Comparison of ENCODE assay signal across 8 cellular contexts in the genomic region with DNA sequence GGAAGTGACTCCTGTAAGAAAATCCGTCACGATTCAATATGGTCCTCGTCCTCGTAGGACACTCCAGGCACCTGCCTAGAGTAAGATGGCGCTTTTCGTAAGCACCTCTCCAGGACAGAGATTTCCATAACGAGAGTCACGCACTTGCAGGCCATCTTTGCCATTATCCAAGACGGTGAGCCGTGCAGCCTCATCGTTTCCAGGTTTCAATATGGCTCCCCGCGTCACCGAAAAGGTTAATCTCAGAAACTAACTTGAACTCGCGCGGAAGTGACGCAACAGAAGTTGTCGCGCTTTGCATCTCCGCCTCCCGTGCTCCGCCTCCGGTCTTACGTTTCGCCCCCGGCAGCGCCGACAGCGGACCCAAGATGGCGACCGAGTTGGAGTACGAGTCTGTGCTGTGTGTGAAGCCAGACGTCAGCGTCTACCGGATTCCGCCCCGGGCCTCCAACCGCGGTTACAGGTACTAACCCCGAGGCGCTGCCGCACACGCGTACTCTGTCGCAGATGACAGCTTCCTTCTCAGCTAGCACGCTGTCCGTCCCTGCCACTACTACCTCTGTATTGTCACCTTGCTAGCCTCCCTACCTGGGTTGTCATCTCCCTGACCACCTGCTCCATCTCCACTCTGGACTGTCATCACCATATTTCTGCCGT. TPM values are rescaled to one million over a fixed set of nuclear protein-coding genes. Genes with fewer than 3 reads are reported as not detected.
A peak's percentile ranks its signal among the peaks of the same experiment; 100 is the strongest.
DNase-seq lines count a peak whose midpoint lies in the region; ATAC-seq and TF ChIP-seq lines count a peak whose summit lies in the region.

A gene (plus strand): TSS at position 354 of the 657 bp plus-strand sequence. CDS start 15 bp downstream, at position 369.

- DNase-seq in GM03348 (ENCODE audit: low spot score) (peak; percentile 94), HFF-Myc (ENCODE audit: extremely low read depth, low read depth) (peak; percentile 90), NAMALWA (ENCODE audit: low spot score) (peak; percentile 100), SK-N-MC (ENCODE audit: low read depth, low spot score) (peak; percentile 90), substantia nigra (lab: John Stamatoyannopoulos, UW) (peak; percentile 49 to 99 (median 93))
- DNase-seq in activated naive CD4-positive, alpha-beta T cell treated with anti-CD3 and anti-CD28 coated beads, Interleukin-2, amount 10 ng/mL, durations not matched to agents 7 days and 5 days = peak; percentile 99

- WGBS in gastroesophageal sphincter (ENCODE audit: low coverage in 1 of 2), 2 donors = 0% methylated on average over 20 to 43 of the region's 49 CpGs

- CTCF ChIA-PET in activated naive CD4-positive, alpha-beta T cell treated with anti-CD3 and anti-CD28 coated beads, Interleukin-2, amount 10 ng/mL, durations not matched to agents 7 days and 5 days (lab: Charles Lee) = interaction anchor here (5.4 kb wide), 1 partner anchor 35 kb away, joined by 136 read pairs; no protein-coding TSS in a partner anchor

- TF ChIP-seq CTCF in HFF-Myc (IDR thresholded peaks at IDR 0.05; ENCODE audit: low read depth, low read length, missing control alignments) (no peak), gastroesophageal sphincter (IDR thresholded peaks at IDR 0.05) (peak in 2 of 4 experiments; percentile 2 to 6), neutrophil (IDR thresholded peaks at IDR 0.05) (peak; percentile 44)

- peaks cover 58% of the 10 kb centered on the region for H3K4me1 Mint-ChIP-seq in activated naive CD4-positive, alpha-beta T cell treated with anti-CD3 and anti-CD28 coated beads, Interleukin-2, amount 10 ng/mL, durations not matched to agents 7 days and 5 days

- H3K27ac ChIP-seq in SK-N-MC (peak within 1 kb of the TSS; percentile 94), gastroesophageal sphincter (peak within 1 kb of the TSS; percentile 93 to 95 (median 93)), neutrophil (peak within 1 kb of the TSS; percentile 97), substantia nigra (ENCODE audit: low read depth, low read length, poor library complexity, severe bottlenecking) (peak within 1 kb of the TSS; percentile 90)

- peak; percentile 97 for ATAC-seq in gastroesophageal sphincter

- peak; percentile 69 to 80 for TF ChIP-seq POLR2A in gastroesophageal sphincter (IDR thresholded peaks at IDR 0.05)

- H3K9me3 Mint-ChIP-seq in activated naive CD4-positive, alpha-beta T cell treated with anti-CD3 and anti-CD28 coated beads, Interleukin-2, amount 10 ng/mL, durations not matched to agents 7 days and 5 days = no peaks in the 10 kb centered on the region

- H3K36me3 ChIP-seq in SK-N-MC (ENCODE audit: insufficient read depth, low read length) (0 out of 2 replicates have a peak, but pooled peaks cover 6% of the 10 kb centered on the region), gastroesophageal sphincter (peaks cover 0 to 11% of the 10 kb centered on the region in 2 donors), neutrophil (no peaks in the 10 kb centered on the region)

- H3K9me3 ChIP-seq in SK-N-MC (ENCODE audit: low read depth, low read length) (no peaks in the 10 kb centered on the region), gastroesophageal sphincter (no peaks in the 10 kb centered on the region), neutrophil (no peaks in the 10 kb centered on the region)

- no peaks in the 10 kb centered on the region for H3K27me3 ChIP-seq in gastroesophageal sphincter
- H3K27me3 ChIP-seq in neutrophil = no peaks in the 10 kb centered on the region

- H3K27me3 Mint-ChIP-seq in activated naive CD4-positive, alpha-beta T cell treated with anti-CD3 and anti-CD28 coated beads, Interleukin-2, amount 10 ng/mL, durations not matched to agents 7 days and 5 days = no peaks in the 10 kb centered on the region

- peak within 1 kb of the TSS; percentile 99 for H3K27ac Mint-ChIP-seq in activated naive CD4-positive, alpha-beta T cell treated with anti-CD3 and anti-CD28 coated beads, Interleukin-2, amount 10 ng/mL, durations not matched to agents 7 days and 5 days

- H3K4me3 Mint-ChIP-seq in activated naive CD4-positive, alpha-beta T cell treated with anti-CD3 and anti-CD28 coated beads, Interleukin-2, amount 10 ng/mL, durations not matched to agents 7 days and 5 days = peak within 1 kb of the TSS; percentile 91

- H3K4me3 ChIP-seq in HFF-Myc (replicated peaks; ENCODE audit: low read depth, low read length) (peak within 1 kb of the TSS; percentile 86), SK-N-MC (peak within 1 kb of the TSS; percentile 89), gastroesophageal sphincter (peak within 1 kb of the TSS; percentile 84 to 98), neutrophil (ENCODE audit: low read depth in 1 of 2, low read length in 1 of 2) (peak within 1 kb of the TSS; percentile 84 to 94)

- peak within 1 kb of the TSS; percentile 92 for H3K9ac ChIP-seq in SK-N-MC (ENCODE audit: insufficient read length)

- TF ChIP-seq EP300 in gastroesophageal sphincter (IDR thresholded peaks at IDR 0.05) = no peak

- H3K4me1 ChIP-seq in gastroesophageal sphincter (peaks cover 4 to 46% (median 5%) of the 10 kb centered on the region in 3 donors), neutrophil (ENCODE audit: control insufficient read depth in 1 of 2, insufficient read depth in 1 of 2, low read depth in 1 of 2, low read length in 1 of 2) (peaks cover 58 to 61% of the 10 kb centered on the region in 2 experiments)

- H3K36me3 Mint-ChIP-seq in activated naive CD4-positive, alpha-beta T cell treated with anti-CD3 and anti-CD28 coated beads, Interleukin-2, amount 10 ng/mL, durations not matched to agents 7 days and 5 days = peaks cover 17% of the 10 kb centered on the region

RNA-seq across cellular contexts. Expression of the gene that starts here (rescaled TPM):
- 10 to 100 TPM; 24.5 to 60.1 (median 41.2) TPM for total RNA-seq in gastroesophageal sphincter

Comparison
In these comparisons a context has a peak if more than half of its experiments do, and no peak if none do; other contexts are left out.
1. Peak in every context shown above with its lines: DNase-seq, ATAC-seq, H3K4me3 ChIP-seq and H3K27ac ChIP-seq.